Comparison of ENCODE assay signal across 8 cellular contexts in genomic region chr3:107522510-107523360, GRCh38. TPM values are rescaled to one million over a fixed set of nuclear protein-coding genes. Genes with fewer than 3 reads are reported as not detected.
A peak's percentile ranks its signal among the peaks of the same experiment; 100 is the strongest.
DNase-seq lines count a peak whose midpoint lies in the region; ATAC-seq and TF ChIP-seq lines count a peak whose summit lies in the region.

BBX (plus strand) TSS chr3:107522962; CDS start chr3:107710461, 187,499 bp downstream.

- POLR2A ChIA-PET in activated CD4-positive, alpha-beta memory T cell treated with anti-CD3 and anti-CD28 coated beads for 36 hours (lab: Charles Lee), result interaction anchor here (0.6 to 1.1 kb wide), 3 partner anchors 12 to 92 kb away, joined by 3 to 4 read pairs (median 3); no protein-coding TSS in a partner anchor

- peak within 1 kb of the TSS; percentile 91 to 100 (median 98) for H3K4me3 Mint-ChIP-seq in CD4-positive, CD25-positive, alpha-beta regulatory T cell
- peak within 1 kb of the TSS; percentile 94 for H3K4me3 Mint-ChIP-seq in activated CD4-positive, alpha-beta memory T cell treated with anti-CD3 and anti-CD28 coated beads for 36 hours

- no peaks in the 10 kb centered on the region for H3K9me3 ChIP-seq in CD4-positive, CD25-positive, alpha-beta regulatory T cell (ENCODE audit: control insufficient read depth in 2 of 2, low read length in 2 of 2)
- H3K9me3 ChIP-seq in liver (ENCODE audit: control insufficient read depth in 4 of 4, low read length in 3 of 4), result no peaks in the 10 kb centered on the region

- H3K4me1 Mint-ChIP-seq in CD4-positive, CD25-positive, alpha-beta regulatory T cell, result peaks cover 4 to 32% (median 18%) of the 10 kb centered on the region in 4 donors
- H3K4me1 Mint-ChIP-seq in activated CD4-positive, alpha-beta memory T cell treated with anti-CD3 and anti-CD28 coated beads for 36 hours (ENCODE audit: low read depth), result peaks cover 24% of the 10 kb centered on the region

- peaks cover 5% of the 10 kb centered on the region for H3K36me3 Mint-ChIP-seq in CD4-positive, CD25-positive, alpha-beta regulatory T cell
- peaks cover 9% of the 10 kb centered on the region for H3K36me3 Mint-ChIP-seq in activated CD4-positive, alpha-beta memory T cell treated with anti-CD3 and anti-CD28 coated beads for 36 hours

- DNase-seq in CD4-positive, CD25-positive, alpha-beta regulatory T cell, result peak; percentile 82 to 98 (median 97)
- DNase-seq in HK-2 (ENCODE audit: unreplicated experiment), result peak; percentile 98
- DNase-seq in NCI-H82 treated with DMSO at 0.1 percent for 48 hours (lab: John Stamatoyannopoulos, UW; ENCODE audit: unreplicated experiment), result peak; percentile 94
- peak; percentile 96 for DNase-seq in activated CD4-positive, alpha-beta memory T cell treated with anti-CD3 and anti-CD28 coated beads for 36 hours
- peak; percentile 89 to 99 (median 94) for DNase-seq in dorsolateral prefrontal cortex
- DNase-seq in stimulated activated CD4-positive, alpha-beta T cell treated with anti-CD3 and anti-CD28 coated beads, Interleukin-4, amount 100 ng/mL, for 1 hour, result peak; percentile 89

- H3K36me3 ChIP-seq in CD4-positive, CD25-positive, alpha-beta regulatory T cell (ENCODE audit: control insufficient read depth, insufficient read depth, low read length), result no peaks in the 10 kb centered on the region
- peaks cover 0 to 1% (median 0%) of the 10 kb centered on the region in 4 donors for H3K36me3 ChIP-seq in liver (ENCODE audit: control insufficient read depth in 4 of 4, insufficient read depth in 3 of 4, low read depth in 1 of 4, low read length in 3 of 4)

- no peak for TF ChIP-seq RAD21 in liver (IDR thresholded peaks at IDR 0.05)

- peaks cover 0 to 1% (median 0%) of the 10 kb centered on the region in 7 donors for H3K9me3 Mint-ChIP-seq in CD4-positive, CD25-positive, alpha-beta regulatory T cell
- H3K9me3 Mint-ChIP-seq in activated CD4-positive, alpha-beta memory T cell treated with anti-CD3 and anti-CD28 coated beads for 36 hours, result no peaks in the 10 kb centered on the region

- CTCF ChIA-PET in activated CD4-positive, alpha-beta memory T cell treated with anti-CD3 and anti-CD28 coated beads for 36 hours (lab: Charles Lee), result interaction anchor here (1.1 to 1.7 kb wide), 3 partner anchors 91 to 101 kb away, joined by 3 to 4 read pairs (median 3); no protein-coding TSS in a partner anchor

- peaks cover 6% of the 10 kb centered on the region for H3K27me3 Mint-ChIP-seq in CD4-positive, CD25-positive, alpha-beta regulatory T cell
- no peaks in the 10 kb centered on the region for H3K27me3 Mint-ChIP-seq in activated CD4-positive, alpha-beta memory T cell treated with anti-CD3 and anti-CD28 coated beads for 36 hours

- peak within 1 kb of the TSS; percentile 98 for H3K4me3 ChIP-seq in CD4-positive, CD25-positive, alpha-beta regulatory T cell (ENCODE audit: low read depth, low read length)
- H3K4me3 ChIP-seq in dorsolateral prefrontal cortex (peak within 1 kb of the TSS; percentile 65 to 94 (median 84)), liver (ENCODE audit: low read depth in 1 of 3, low read length in 3 of 3) (peak within 1 kb of the TSS; percentile 80 to 95 (median 95))

- H3K27me3 ChIP-seq in CD4-positive, CD25-positive, alpha-beta regulatory T cell (ENCODE audit: control insufficient read depth, insufficient read depth, low read length), result peaks cover 1% of the 10 kb centered on the region
- H3K27me3 ChIP-seq in dorsolateral prefrontal cortex (no peaks in the 10 kb centered on the region), liver (ENCODE audit: control insufficient read depth in 4 of 4, insufficient read depth in 4 of 4, low read length in 3 of 4) (no peaks in the 10 kb centered on the region)

- under 1% methylated on average over 51 of the region's 51 CpGs for WGBS in liver

- H3K9ac ChIP-seq in liver (ENCODE audit: low read depth in 1 of 2, low read length in 2 of 2), result peak within 1 kb of the TSS; percentile 57 to 89

- ATAC-seq in CD4-positive, CD25-positive, alpha-beta regulatory T cell (ENCODE audit: low read depth in 2 of 2), result peak; percentile 94 to 95
- ATAC-seq in GM19455 (IDR thresholded peaks at IDR 0.05; ENCODE audit: unreplicated experiment), result peak; percentile 93

- intact Hi-C loops in activated CD4-positive, alpha-beta memory T cell treated with anti-CD3 and anti-CD28 coated beads for 36 hours (cut with micrococcal nuclease), result loop anchor here (1.0 to 5.0 kb wide), 8 partner anchors 77 to 1315 kb away; partner anchors contain the start of genes CD47 and IFT57
- intact Hi-C loops in dorsolateral prefrontal cortex (cut with DNase I), result loop anchor here (1.0 to 10.0 kb wide), 4 partner anchors 91 to 282 kb away; no protein-coding TSS in a partner anchor

- peak within 1 kb of the TSS; percentile 81 for H3K27ac ChIP-seq in CD4-positive, CD25-positive, alpha-beta regulatory T cell (ENCODE audit: insufficient read depth, low read length, poor library complexity, severe bottlenecking)
- H3K27ac ChIP-seq in dorsolateral prefrontal cortex, result peak within 1 kb of the TSS; percentile 81 to 99 (median 96)
- peak within 1 kb of the TSS; percentile 79 to 95 for H3K27ac ChIP-seq in liver (ENCODE audit: low read depth in 1 of 2, low read length in 2 of 2)

- TF ChIP-seq CTCF in dorsolateral prefrontal cortex (IDR thresholded peaks at IDR 0.05 in 54 of 56, conservative IDR thresholded peaks at IDR 0.05 in 2 of 56; ENCODE audit: low read depth in 1 of 56, partially characterized antibody in 56 of 56), result peak in 16 of 56 donors; percentile 3 to 44 (median 18)
- TF ChIP-seq CTCF in liver (IDR thresholded peaks at IDR 0.05; ENCODE audit: low read depth, low read length, missing input control), result no peak

- H3K27ac Mint-ChIP-seq in CD4-positive, CD25-positive, alpha-beta regulatory T cell, result peak within 1 kb of the TSS; percentile 93 to 99 (median 99)
- H3K27ac Mint-ChIP-seq in activated CD4-positive, alpha-beta memory T cell treated with anti-CD3 and anti-CD28 coated beads for 36 hours, result peak within 1 kb of the TSS; percentile 95

- H3K4me1 ChIP-seq in CD4-positive, CD25-positive, alpha-beta regulatory T cell (ENCODE audit: control insufficient read depth, insufficient read depth, low read length, poor library complexity, severe bottlenecking), result peaks cover 21% of the 10 kb centered on the region
- H3K4me1 ChIP-seq in liver (ENCODE audit: control insufficient read depth in 4 of 4, insufficient read depth in 4 of 4, low read length in 3 of 4), result peaks cover 2 to 12% (median 9%) of the 10 kb centered on the region in 4 donors

TF ChIP-seq in liver, 16 proteins besides CTCF, POLR2A, EP300 and RAD21:
- peak in 1 of 2 donors; percentile 19 for TF ChIP-seq GABPA (IDR thresholded peaks at IDR 0.05 in 1 of 2, conservative IDR thresholded peaks at IDR 0.05 in 1 of 2)
- no peak for TF ChIP-seq NR2F2 (IDR thresholded peaks at IDR 0.05)
- no peak for TF ChIP-seq HNF4G (IDR thresholded peaks at IDR 0.05)
- TF ChIP-seq ATF3 (IDR thresholded peaks at IDR 0.05), result peak; percentile 34
- peak; percentile 98 for TF ChIP-seq SP1 (IDR thresholded peaks at IDR 0.05)
- peak in 1 of 2 donors; percentile 6 for TF ChIP-seq HNF4A (conservative IDR thresholded peaks at IDR 0.05)
- peak; percentile 68 for TF ChIP-seq YY1 (IDR thresholded peaks at IDR 0.05)
- TF ChIP-seq TAF1 (conservative IDR thresholded peaks at IDR 0.05), result peak; percentile 8
- peak; percentile 18 for TF ChIP-seq FOXA1 (IDR thresholded peaks at IDR 0.05)
- peak; percentile 60 for TF ChIP-seq REST (IDR thresholded peaks at IDR 0.05)

RNA-seq across cellular contexts. Expression of gene BBX, which starts in this region (rescaled TPM):
- 96.2 TPM for total RNA-seq in CD4-positive, CD25-positive, alpha-beta regulatory T cell
- polyA plus RNA-seq in CD4-positive, CD25-positive, alpha-beta regulatory T cell, result 10 to 100 TPM; 62.1 to 86.8 (median 78.8) TPM
- total RNA-seq in activated CD4-positive, alpha-beta memory T cell treated with anti-CD3 and anti-CD28 coated beads for 36 hours, result 10 to 100 TPM; 39.9 to 40.9 TPM
- 100 to 1,000 TPM in 13 of 120 experiments, 10 to 100 TPM in 107; 42.2 to 147 (median 75.3) TPM for total RNA-seq in dorsolateral prefrontal cortex
- 10 to 100 TPM; 22.5 to 25.1 TPM for total RNA-seq in liver
- polyA plus RNA-seq in liver, result 10 to 100 TPM in 1 of 2 donors, 1 to 10 TPM in 1; 4.7 to 18.5 TPM

Comparison
In these comparisons a context has a peak if more than half of its experiments do, and no peak if none do; other contexts are left out.
1. Peak in every context shown above with its lines: DNase-seq, ATAC-seq, H3K4me3 ChIP-seq and H3K27ac ChIP-seq.